In the genomic region with DNA sequence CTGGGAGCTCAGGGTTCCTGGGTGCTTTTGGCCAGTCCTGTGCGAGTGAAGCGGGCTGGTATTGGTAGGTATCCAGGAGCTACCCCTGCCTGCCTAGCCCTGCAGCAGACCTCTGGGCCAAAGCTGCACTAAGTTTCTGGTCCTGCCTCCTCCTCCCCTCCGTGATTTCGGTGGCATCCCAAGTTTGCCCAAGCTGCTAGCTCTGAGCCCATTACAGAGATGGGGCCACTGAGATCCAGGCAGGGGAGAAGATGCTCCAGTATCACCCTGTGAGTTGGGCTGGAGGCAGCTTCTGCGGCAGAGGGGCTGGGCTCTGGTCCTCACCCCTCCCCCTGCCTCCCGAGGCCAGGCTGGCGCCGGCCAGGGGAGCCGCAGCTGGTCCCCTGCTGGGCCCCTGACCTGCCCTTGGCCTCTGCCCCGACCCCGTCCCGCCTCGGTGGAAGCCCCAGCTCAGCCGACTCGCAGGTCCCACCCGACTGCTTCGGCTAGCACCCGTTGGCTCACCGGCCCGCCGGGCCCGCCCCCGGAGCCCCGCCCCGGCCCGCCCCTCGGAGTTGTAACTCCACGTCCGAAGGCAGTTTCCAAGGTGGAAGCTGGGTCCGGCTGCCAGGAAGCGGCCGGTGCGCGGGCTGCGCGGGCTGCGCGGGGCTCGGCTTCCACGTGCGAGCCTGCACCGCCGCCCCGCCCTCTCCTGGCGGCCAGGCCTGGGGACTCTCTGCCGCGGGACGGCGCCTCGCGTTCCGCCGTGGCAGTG, we compare ENCODE assay signal across 1 cellular context.
TF ChIP-seq lines count a peak whose summit lies in the region.

A gene with protein sequence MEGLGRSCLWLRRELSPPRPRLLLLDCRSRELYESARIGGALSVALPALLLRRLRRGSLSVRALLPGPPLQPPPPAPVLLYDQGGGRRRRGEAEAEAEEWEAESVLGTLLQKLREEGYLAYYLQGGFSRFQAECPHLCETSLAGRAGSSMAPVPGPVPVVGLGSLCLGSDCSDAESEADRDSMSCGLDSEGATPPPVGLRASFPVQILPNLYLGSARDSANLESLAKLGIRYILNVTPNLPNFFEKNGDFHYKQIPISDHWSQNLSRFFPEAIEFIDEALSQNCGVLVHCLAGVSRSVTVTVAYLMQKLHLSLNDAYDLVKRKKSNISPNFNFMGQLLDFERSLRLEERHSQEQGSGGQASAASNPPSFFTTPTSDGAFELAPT (plus strand): TSS at position 584 of the 754 bp plus-strand sequence. CDS start 751 bp downstream, outside the sequence.

TF ChIP-seq in K562, 482 proteins besides CTCF, POLR2A, EP300 and RAD21 (continued from another document and continues in another):
- TF ChIP-seq, protein P1, sequence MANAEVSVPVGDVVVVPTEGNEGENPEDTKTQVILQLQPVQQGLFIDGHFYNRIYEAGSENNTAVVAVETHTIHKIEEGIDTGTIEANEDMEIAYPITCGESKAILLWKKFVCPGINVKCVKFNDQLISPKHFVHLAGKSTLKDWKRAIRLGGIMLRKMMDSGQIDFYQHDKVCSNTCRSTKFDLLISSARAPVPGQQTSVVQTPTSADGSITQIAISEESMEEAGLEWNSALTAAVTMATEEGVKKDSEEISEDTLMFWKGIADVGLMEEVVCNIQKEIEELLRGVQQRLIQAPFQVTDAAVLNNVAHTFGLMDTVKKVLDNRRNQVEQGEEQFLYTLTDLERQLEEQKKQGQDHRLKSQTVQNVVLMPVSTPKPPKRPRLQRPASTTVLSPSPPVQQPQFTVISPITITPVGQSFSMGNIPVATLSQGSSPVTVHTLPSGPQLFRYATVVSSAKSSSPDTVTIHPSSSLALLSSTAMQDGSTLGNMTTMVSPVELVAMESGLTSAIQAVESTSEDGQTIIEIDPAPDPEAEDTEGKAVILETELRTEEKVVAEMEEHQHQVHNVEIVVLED (CRISPR knock-in tag; IDR thresholded peaks at IDR 0.05): no peak
- no peak for TF ChIP-seq HNRNPL (IDR thresholded peaks at IDR 0.05; ENCODE audit: low read depth, low read length)
- 0 out of 2 replicates have a peak, but pooled peaks have one; percentile 34 for TF ChIP-seq SAFB (IDR thresholded peaks at IDR 0.05; ENCODE audit: borderline replicate concordance, low read depth, low read length)
- peak; percentile 7 for TF ChIP-seq TAF1 (IDR thresholded peaks at IDR 0.05; ENCODE audit: control insufficient read depth, extremely low read depth, insufficient read depth, low read length, severe bottlenecking)
- no peak for TF ChIP-seq ZBED1 (IDR thresholded peaks at IDR 0.05)
- no peak for TF ChIP-seq ZFPM2 (CRISPR knock-in tag; IDR thresholded peaks at IDR 0.05)
- no peak for TF ChIP-seq MAFK (IDR thresholded peaks at IDR 0.05; ENCODE audit: low read length)
- peak; percentile 16; the same call in 1 of the 2 replicates for TF ChIP-seq ZBTB7A (IDR thresholded peaks at IDR 0.05; ENCODE audit: borderline replicate concordance, control insufficient read depth, low read depth, low read length)
- TF ChIP-seq, protein P2, sequence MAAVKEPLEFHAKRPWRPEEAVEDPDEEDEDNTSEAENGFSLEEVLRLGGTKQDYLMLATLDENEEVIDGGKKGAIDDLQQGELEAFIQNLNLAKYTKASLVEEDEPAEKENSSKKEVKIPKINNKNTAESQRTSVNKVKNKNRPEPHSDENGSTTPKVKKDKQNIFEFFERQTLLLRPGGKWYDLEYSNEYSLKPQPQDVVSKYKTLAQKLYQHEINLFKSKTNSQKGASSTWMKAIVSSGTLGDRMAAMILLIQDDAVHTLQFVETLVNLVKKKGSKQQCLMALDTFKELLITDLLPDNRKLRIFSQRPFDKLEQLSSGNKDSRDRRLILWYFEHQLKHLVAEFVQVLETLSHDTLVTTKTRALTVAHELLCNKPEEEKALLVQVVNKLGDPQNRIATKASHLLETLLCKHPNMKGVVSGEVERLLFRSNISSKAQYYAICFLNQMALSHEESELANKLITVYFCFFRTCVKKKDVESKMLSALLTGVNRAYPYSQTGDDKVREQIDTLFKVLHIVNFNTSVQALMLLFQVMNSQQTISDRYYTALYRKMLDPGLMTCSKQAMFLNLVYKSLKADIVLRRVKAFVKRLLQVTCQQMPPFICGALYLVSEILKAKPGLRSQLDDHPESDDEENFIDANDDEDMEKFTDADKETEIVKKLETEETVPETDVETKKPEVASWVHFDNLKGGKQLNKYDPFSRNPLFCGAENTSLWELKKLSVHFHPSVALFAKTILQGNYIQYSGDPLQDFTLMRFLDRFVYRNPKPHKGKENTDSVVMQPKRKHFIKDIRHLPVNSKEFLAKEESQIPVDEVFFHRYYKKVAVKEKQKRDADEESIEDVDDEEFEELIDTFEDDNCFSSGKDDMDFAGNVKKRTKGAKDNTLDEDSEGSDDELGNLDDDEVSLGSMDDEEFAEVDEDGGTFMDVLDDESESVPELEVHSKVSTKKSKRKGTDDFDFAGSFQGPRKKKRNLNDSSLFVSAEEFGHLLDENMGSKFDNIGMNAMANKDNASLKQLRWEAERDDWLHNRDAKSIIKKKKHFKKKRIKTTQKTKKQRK (IDR thresholded peaks at IDR 0.05; ENCODE audit: borderline replicate concordance, low read depth, low read length): no peak
- no peak for TF ChIP-seq KAT8 (IDR thresholded peaks at IDR 0.05; ENCODE audit: low read depth)
- no peak for TF ChIP-seq ZNF830 (CRISPR knock-in tag; IDR thresholded peaks at IDR 0.05)
- no peak for TF ChIP-seq GTF2A2 (tag; IDR thresholded peaks at IDR 0.05)
- no peak for TF ChIP-seq EHMT2 (IDR thresholded peaks at IDR 0.05)
- TF ChIP-seq CCNT2 (IDR thresholded peaks at IDR 0.05; ENCODE audit: borderline replicate concordance, extremely low read depth, insufficient read length, low read depth, low read length): peak; percentile 45
- TF ChIP-seq ADNP (tag; IDR thresholded peaks at IDR 0.05): no peak
- TF ChIP-seq SRSF9 (IDR thresholded peaks at IDR 0.05; ENCODE audit: borderline replicate concordance, low read depth, low read length): no peak
- no peak for TF ChIP-seq SPI1 (IDR thresholded peaks at IDR 0.05; ENCODE audit: borderline replicate concordance, low read depth, low read length)
- TF ChIP-seq ESRRB (CRISPR knock-in tag; IDR thresholded peaks at IDR 0.05; ENCODE audit: borderline replicate concordance): no peak
- TF ChIP-seq, protein P3, sequence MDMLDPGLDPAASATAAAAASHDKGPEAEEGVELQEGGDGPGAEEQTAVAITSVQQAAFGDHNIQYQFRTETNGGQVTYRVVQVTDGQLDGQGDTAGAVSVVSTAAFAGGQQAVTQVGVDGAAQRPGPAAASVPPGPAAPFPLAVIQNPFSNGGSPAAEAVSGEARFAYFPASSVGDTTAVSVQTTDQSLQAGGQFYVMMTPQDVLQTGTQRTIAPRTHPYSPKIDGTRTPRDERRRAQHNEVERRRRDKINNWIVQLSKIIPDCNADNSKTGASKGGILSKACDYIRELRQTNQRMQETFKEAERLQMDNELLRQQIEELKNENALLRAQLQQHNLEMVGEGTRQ (CRISPR knock-in tag; IDR thresholded peaks at IDR 0.05): no peak
- no peak for TF ChIP-seq ZNF232 (CRISPR knock-in tag; IDR thresholded peaks at IDR 0.05)
- no peak for TF ChIP-seq TRIM24 (IDR thresholded peaks at IDR 0.05)
- TF ChIP-seq, protein P4, sequence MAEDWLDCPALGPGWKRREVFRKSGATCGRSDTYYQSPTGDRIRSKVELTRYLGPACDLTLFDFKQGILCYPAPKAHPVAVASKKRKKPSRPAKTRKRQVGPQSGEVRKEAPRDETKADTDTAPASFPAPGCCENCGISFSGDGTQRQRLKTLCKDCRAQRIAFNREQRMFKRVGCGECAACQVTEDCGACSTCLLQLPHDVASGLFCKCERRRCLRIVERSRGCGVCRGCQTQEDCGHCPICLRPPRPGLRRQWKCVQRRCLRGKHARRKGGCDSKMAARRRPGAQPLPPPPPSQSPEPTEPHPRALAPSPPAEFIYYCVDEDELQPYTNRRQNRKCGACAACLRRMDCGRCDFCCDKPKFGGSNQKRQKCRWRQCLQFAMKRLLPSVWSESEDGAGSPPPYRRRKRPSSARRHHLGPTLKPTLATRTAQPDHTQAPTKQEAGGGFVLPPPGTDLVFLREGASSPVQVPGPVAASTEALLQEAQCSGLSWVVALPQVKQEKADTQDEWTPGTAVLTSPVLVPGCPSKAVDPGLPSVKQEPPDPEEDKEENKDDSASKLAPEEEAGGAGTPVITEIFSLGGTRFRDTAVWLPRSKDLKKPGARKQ (CRISPR knock-in tag; IDR thresholded peaks at IDR 0.05): no peak
- TF ChIP-seq FOS (IDR thresholded peaks at IDR 0.05; ENCODE audit: extremely low read depth, insufficient read length): no peak
- no peak for TF ChIP-seq ZNF134 (CRISPR knock-in tag; conservative IDR thresholded peaks at IDR 0.05)
- TF ChIP-seq ETV6 (IDR thresholded peaks at IDR 0.05; ENCODE audit: borderline replicate concordance in 1 of 2, low read depth in 2 of 2, low read length in 1 of 2): no peak
- TF ChIP-seq ETV6 (CRISPR knock-in tag; IDR thresholded peaks at IDR 0.05; ENCODE audit: borderline replicate concordance): no peak
- no peak for TF ChIP-seq NEUROD1 (IDR thresholded peaks at IDR 0.05; ENCODE audit: borderline replicate concordance, low read depth, low read length, partially characterized antibody)
- TF ChIP-seq, protein P5, sequence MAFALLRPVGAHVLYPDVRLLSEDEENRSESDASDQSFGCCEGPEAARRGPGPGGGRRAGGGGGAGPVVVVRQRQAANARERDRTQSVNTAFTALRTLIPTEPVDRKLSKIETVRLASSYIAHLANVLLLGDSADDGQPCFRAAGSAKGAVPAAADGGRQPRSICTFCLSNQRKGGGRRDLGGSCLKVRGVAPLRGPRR (CRISPR knock-in tag; IDR thresholded peaks at IDR 0.05): no peak
- TF ChIP-seq, protein P6, sequence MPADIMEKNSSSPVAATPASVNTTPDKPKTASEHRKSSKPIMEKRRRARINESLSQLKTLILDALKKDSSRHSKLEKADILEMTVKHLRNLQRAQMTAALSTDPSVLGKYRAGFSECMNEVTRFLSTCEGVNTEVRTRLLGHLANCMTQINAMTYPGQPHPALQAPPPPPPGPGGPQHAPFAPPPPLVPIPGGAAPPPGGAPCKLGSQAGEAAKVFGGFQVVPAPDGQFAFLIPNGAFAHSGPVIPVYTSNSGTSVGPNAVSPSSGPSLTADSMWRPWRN (IDR thresholded peaks at IDR 0.05; ENCODE audit: low read depth): no peak
- no peak for TF ChIP-seq MCM5 (IDR thresholded peaks at IDR 0.05; ENCODE audit: low read depth)
- TF ChIP-seq, protein P7, sequence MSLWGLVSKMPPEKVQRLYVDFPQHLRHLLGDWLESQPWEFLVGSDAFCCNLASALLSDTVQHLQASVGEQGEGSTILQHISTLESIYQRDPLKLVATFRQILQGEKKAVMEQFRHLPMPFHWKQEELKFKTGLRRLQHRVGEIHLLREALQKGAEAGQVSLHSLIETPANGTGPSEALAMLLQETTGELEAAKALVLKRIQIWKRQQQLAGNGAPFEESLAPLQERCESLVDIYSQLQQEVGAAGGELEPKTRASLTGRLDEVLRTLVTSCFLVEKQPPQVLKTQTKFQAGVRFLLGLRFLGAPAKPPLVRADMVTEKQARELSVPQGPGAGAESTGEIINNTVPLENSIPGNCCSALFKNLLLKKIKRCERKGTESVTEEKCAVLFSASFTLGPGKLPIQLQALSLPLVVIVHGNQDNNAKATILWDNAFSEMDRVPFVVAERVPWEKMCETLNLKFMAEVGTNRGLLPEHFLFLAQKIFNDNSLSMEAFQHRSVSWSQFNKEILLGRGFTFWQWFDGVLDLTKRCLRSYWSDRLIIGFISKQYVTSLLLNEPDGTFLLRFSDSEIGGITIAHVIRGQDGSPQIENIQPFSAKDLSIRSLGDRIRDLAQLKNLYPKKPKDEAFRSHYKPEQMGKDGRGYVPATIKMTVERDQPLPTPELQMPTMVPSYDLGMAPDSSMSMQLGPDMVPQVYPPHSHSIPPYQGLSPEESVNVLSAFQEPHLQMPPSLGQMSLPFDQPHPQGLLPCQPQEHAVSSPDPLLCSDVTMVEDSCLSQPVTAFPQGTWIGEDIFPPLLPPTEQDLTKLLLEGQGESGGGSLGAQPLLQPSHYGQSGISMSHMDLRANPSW (CRISPR knock-in tag; IDR thresholded peaks at IDR 0.05): no peak
- TF ChIP-seq, protein P8, sequence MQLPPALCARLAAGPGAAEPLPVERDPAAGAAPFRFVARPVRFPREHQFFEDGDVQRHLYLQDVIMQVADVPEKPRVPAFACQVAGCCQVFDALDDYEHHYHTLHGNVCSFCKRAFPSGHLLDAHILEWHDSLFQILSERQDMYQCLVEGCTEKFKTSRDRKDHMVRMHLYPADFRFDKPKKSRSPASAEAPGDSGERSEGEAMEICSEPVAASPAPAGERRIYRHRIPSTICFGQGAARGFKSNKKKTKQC (CRISPR knock-in tag; IDR thresholded peaks at IDR 0.05): no peak
- peak; percentile 76 for TF ChIP-seq L3MBTL2 (IDR thresholded peaks at IDR 0.05)
- peak; percentile 69 to 73; a peak in 2 of 4 replicates for TF ChIP-seq NRF1 (conservative IDR thresholded peaks at IDR 0.05 in 1 of 2, IDR thresholded peaks at IDR 0.05 in 1 of 2)
- no peak for TF ChIP-seq TOE1 (IDR thresholded peaks at IDR 0.05; ENCODE audit: borderline replicate concordance)
- TF ChIP-seq TOE1 (CRISPR knock-in tag; IDR thresholded peaks at IDR 0.05; ENCODE audit: borderline replicate concordance, low read depth): no peak
- TF ChIP-seq, protein P9, sequence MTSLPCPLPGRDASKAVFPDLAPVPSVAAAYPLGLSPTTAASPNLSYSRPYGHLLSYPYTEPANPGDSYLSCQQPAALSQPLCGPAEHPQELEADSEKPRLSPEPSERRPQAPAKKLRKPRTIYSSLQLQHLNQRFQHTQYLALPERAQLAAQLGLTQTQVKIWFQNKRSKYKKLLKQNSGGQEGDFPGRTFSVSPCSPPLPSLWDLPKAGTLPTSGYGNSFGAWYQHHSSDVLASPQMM (CRISPR knock-in tag; IDR thresholded peaks at IDR 0.05): no peak
- TF ChIP-seq, protein P10, sequence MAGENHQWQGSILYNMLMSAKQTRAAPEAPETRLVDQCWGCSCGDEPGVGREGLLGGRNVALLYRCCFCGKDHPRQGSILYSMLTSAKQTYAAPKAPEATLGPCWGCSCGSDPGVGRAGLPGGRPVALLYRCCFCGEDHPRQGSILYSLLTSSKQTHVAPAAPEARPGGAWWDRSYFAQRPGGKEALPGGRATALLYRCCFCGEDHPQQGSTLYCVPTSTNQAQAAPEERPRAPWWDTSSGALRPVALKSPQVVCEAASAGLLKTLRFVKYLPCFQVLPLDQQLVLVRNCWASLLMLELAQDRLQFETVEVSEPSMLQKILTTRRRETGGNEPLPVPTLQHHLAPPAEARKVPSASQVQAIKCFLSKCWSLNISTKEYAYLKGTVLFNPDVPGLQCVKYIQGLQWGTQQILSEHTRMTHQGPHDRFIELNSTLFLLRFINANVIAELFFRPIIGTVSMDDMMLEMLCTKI (IDR thresholded peaks at IDR 0.05; ENCODE audit: partially characterized antibody): no peak
- no peak for TF ChIP-seq ZNF143 (CRISPR knock-in tag; IDR thresholded peaks at IDR 0.05)
- TF ChIP-seq, protein P11, sequence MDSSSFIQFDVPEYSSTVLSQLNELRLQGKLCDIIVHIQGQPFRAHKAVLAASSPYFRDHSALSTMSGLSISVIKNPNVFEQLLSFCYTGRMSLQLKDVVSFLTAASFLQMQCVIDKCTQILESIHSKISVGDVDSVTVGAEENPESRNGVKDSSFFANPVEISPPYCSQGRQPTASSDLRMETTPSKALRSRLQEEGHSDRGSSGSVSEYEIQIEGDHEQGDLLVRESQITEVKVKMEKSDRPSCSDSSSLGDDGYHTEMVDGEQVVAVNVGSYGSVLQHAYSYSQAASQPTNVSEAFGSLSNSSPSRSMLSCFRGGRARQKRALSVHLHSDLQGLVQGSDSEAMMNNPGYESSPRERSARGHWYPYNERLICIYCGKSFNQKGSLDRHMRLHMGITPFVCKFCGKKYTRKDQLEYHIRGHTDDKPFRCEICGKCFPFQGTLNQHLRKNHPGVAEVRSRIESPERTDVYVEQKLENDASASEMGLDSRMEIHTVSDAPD (CRISPR knock-in tag; IDR thresholded peaks at IDR 0.05): no peak
